ENCODE assay signal across 30 cellular contexts in the genomic region with DNA sequence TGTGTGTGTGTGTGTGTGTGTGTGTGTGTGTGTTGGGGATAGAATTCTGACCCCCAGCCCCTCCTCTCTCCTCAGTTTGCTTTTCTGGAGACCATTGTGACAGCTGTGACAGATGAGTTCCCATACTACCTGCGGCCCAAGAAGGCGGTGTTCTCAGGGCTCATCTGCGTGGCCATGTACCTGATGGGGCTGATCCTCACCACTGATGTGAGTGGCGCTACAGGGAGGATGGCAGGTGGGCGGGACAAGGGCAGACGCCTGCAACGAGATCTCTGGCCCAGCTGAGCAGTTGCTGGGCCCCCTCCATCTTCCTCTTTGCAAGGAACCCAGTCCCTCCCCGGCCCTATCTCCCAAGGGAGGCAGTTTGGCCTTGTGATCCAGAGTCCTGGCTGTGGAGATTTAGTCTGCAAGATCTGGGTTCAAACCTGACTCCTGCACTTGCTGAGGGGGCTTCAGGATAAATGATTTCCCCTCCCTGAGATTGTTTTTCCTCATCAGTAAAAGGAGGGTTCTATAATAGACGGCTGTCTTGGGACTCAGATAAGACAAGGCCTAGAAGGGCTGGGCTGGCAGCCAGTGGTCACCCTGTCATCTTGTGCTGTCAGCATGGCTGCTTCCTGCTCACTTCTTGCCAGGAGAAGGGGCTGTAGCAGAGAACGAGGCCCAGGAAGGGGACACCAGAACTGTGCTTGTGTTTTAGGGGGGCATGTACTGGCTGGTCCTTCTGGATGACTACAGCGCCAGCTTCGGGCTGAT. TPM values are rescaled to one million over a fixed set of nuclear protein-coding genes. Genes with fewer than 3 reads are reported as not detected.
"Had no signal": no experiment of that assay in that cellular context is flagged by ENCODE, and none has a peak within 500 bp of the region (broad histone marks: within the 10 kb centered on the region; RNA-seq: fewer than 3 reads in every experiment).

No MANE protein-coding gene starts in this region.

- H3K4me1 ChIP-seq: breast epithelium had no signal

- H3K9me3 Mint-ChIP-seq: activated B cell treated with CpG ODN at 0.5 μM for 24 hours; activated CD8-positive, alpha-beta T cell treated with anti-CD3 and anti-CD28 coated beads for 36 hours; activated naive CD4-positive, alpha-beta T cell treated with anti-CD3 and anti-CD28 coated beads, Interleukin-2, amount 50 U/mL, for 24 hours; activated T-helper 2 cell treated with anti-CD3 and anti-CD28 coated beads, Interferon-gamma antibody, Interleukin-2, Interleukin-4, amounts not matched to agents 10 μg/mL and 5 μg/mL and 100 μg/mL, durations not matched to agents 14 hours and 24 hours and 36 hours; central memory CD8-positive, alpha-beta T cell; naive thymus-derived CD8-positive, alpha-beta T cell; T-helper 2 cell treated with Interferon-gamma antibody and Interleukin-4, amounts not matched to agents 5 μg/mL and 100 μg/mL, for 36 hours had no signal

- H3K27me3 ChIP-seq: breast epithelium had no signal

- H3K9me3 ChIP-seq: breast epithelium, esophagus squamous epithelium, neutrophil, thoracic aorta had no signal

- H3K27ac Mint-ChIP-seq: activated B cell treated with CpG ODN at 0.5 μM for 24 hours; activated CD8-positive, alpha-beta T cell treated with anti-CD3 and anti-CD28 coated beads for 36 hours; activated naive CD4-positive, alpha-beta T cell treated with anti-CD3 and anti-CD28 coated beads, Interleukin-2, amount 50 U/mL, for 24 hours; activated T-helper 2 cell treated with anti-CD3 and anti-CD28 coated beads, Interferon-gamma antibody, Interleukin-2, Interleukin-4, amounts not matched to agents 10 μg/mL and 5 μg/mL and 100 μg/mL, durations not matched to agents 14 hours and 24 hours and 36 hours; naive thymus-derived CD8-positive, alpha-beta T cell; T-helper 2 cell treated with Interferon-gamma antibody and Interleukin-4, amounts not matched to agents 5 μg/mL and 100 μg/mL, for 36 hours had no signal

- H3K36me3 ChIP-seq: breast epithelium, esophagus squamous epithelium, neutrophil, thoracic aorta had no signal

- H3K27ac ChIP-seq: breast epithelium, esophagus squamous epithelium, neutrophil, skin epidermis, thoracic aorta had no signal

- H3K4me3 Mint-ChIP-seq: activated B cell treated with CpG ODN at 0.5 μM for 24 hours; activated CD8-positive, alpha-beta T cell treated with anti-CD3 and anti-CD28 coated beads for 36 hours; activated naive CD4-positive, alpha-beta T cell treated with anti-CD3 and anti-CD28 coated beads, Interleukin-2, amount 50 U/mL, for 24 hours; central memory CD8-positive, alpha-beta T cell; naive thymus-derived CD8-positive, alpha-beta T cell; T-helper 2 cell treated with Interferon-gamma antibody and Interleukin-4, amounts not matched to agents 5 μg/mL and 100 μg/mL, for 36 hours had no signal

- DNase-seq: activated B cell treated with CpG ODN at 0.5 μM for 24 hours; activated CD4-positive, alpha-beta T cell treated with anti-CD3 and anti-CD28 coated beads, Interleukin-2, amount 50 U/mL, for 1 hour; activated CD8-positive, alpha-beta T cell treated with anti-CD3 and anti-CD28 coated beads for 36 hours; activated T-cell treated with anti-CD3 and anti-CD28 coated beads, Interleukin-2, amount 50 U/mL, for 48 hours; dermis blood vessel endothelial cell; effector CD4-positive, alpha-beta T cell; esophagus squamous epithelium; foreskin melanocyte; naive thymus-derived CD8-positive, alpha-beta T cell; stimulated activated CD4-positive, alpha-beta T cell treated with anti-CD3 and anti-CD28 coated beads, Interleukin-12 subunit alpha, Interleukin-12 subunit beta, amount 100 ng/mL, for 4 hours; stimulated activated CD4-positive, alpha-beta T cell treated with anti-CD3 and anti-CD28 coated beads, Interleukin-4, amount 100 ng/mL, for 1 hour; stimulated activated naive CD8-positive, alpha-beta T cell treated with anti-CD3 and anti-CD28 coated beads, Interleukin-15, Interleukin-2, amounts not matched to agents 100 U/mL and 50 U/mL, for 24 hours; T-helper 1 cell; trophoblast cell had no signal

- H3K36me3 Mint-ChIP-seq: activated naive CD4-positive, alpha-beta T cell treated with anti-CD3 and anti-CD28 coated beads, Interleukin-2, amount 50 U/mL, for 24 hours had no signal

- H3K4me3 ChIP-seq: breast epithelium, esophagus squamous epithelium, skin epidermis, thoracic aorta had no signal

- FAIRE-seq: colon, islet of Langerhans, urothelium cell line had no signal

- ATAC-seq: activated CD8-positive, alpha-beta T cell treated with anti-CD3 and anti-CD28 coated beads for 36 hours; naive thymus-derived CD8-positive, alpha-beta T cell; sciatic nerve; stimulated activated naive CD8-positive, alpha-beta T cell treated with anti-CD3 and anti-CD28 coated beads, Interleukin-15, Interleukin-2, amounts not matched to agents 100 U/mL and 50 U/mL, for 24 hours had no signal

RNA-seq across cellular contexts. Expression of gene SLC6A7, which starts 14.1 kb away (rescaled TPM):
- total RNA-seq: activated B cell treated with CpG ODN at 0.5 μM for 24 hours; activated CD8-positive, alpha-beta T cell treated with anti-CD3 and anti-CD28 coated beads for 36 hours; activated T-helper 2 cell treated with anti-CD3 and anti-CD28 coated beads, Interferon-gamma antibody, Interleukin-2, Interleukin-4, amounts not matched to agents 10 μg/mL and 5 μg/mL and 100 μg/mL, durations not matched to agents 14 hours and 24 hours and 36 hours; dermis blood vessel endothelial cell; esophagus squamous epithelium; glomerular endothelial cell; liver; naive thymus-derived CD8-positive, alpha-beta T cell; osteocyte; renal cortical epithelial cell; sciatic nerve; thoracic aorta had no signal
- polyA plus RNA-seq: liver; naive thymus-derived CD8-positive, alpha-beta T cell had no signal

RNA-seq across cellular contexts. Expression of gene CDX1, which starts 37.4 kb away (rescaled TPM):
- total RNA-seq: activated B cell treated with CpG ODN at 0.5 μM for 24 hours; activated CD8-positive, alpha-beta T cell treated with anti-CD3 and anti-CD28 coated beads for 36 hours; activated T-helper 2 cell treated with anti-CD3 and anti-CD28 coated beads, Interferon-gamma antibody, Interleukin-2, Interleukin-4, amounts not matched to agents 10 μg/mL and 5 μg/mL and 100 μg/mL, durations not matched to agents 14 hours and 24 hours and 36 hours; dermis blood vessel endothelial cell; esophagus squamous epithelium; glomerular endothelial cell; liver; naive thymus-derived CD8-positive, alpha-beta T cell; renal cortical epithelial cell; sciatic nerve; thoracic aorta had no signal
- polyA plus RNA-seq: liver; naive thymus-derived CD8-positive, alpha-beta T cell had no signal
